Comparison of ENCODE assay signal across 8 cellular contexts in genomic region chr1:40612345-40612831, GRCh38. TPM values are rescaled to one million over a fixed set of nuclear protein-coding genes. Genes with fewer than 3 reads are reported as not detected.
DNase-seq lines count a peak whose midpoint lies in the region; ATAC-seq and TF ChIP-seq lines count a peak whose summit lies in the region.

No MANE protein-coding gene starts in this region.

- DNase-seq in Caco-2, result peak; percentile 44 to 60
- DNase-seq in HT-29 (ENCODE audit: low spot score), result peak; percentile 76
- peak; percentile 77 for DNase-seq in NOMO-1 treated with DMSO at 0.1 percent for 48 hours (lab: John Stamatoyannopoulos, UW; ENCODE audit: unreplicated experiment)
- peak in 2 of 3 experiments; percentile 34 to 52 for DNase-seq in activated CD8-positive, alpha-beta memory T cell treated with anti-CD3 and anti-CD28 coated beads for 48 hours (ENCODE audit: low read depth in 2 of 3, low spot score in 2 of 3)
- DNase-seq in epidermal melanocyte (ENCODE audit: insufficient read length, low spot score), result peak; percentile 63
- DNase-seq in myocyte (ENCODE audit: low read depth), result peak; percentile 81
- DNase-seq in stimulated activated effector memory CD8-positive, alpha-beta T cell treated with anti-CD3 and anti-CD28 coated beads, Interleukin-12 subunit alpha, Interleukin-12 subunit beta, amount 100 ng/mL, for 72 hours (ENCODE audit: low spot score in 2 of 2), result peak; percentile 60 to 84

- intact Hi-C loops in Caco-2 (cut with micrococcal nuclease; ENCODE audit: unreplicated experiment), result loop anchor here (1.0 to 5.0 kb wide), 3 partner anchors 20 to 238 kb away; partner anchors contain the start of gene RIMS3

- H3K9me3 ChIP-seq in Caco-2, result no peaks in the 10 kb centered on the region; the same call in 1 of the 2 replicates

- POLR2A ChIA-PET in Caco-2 (lab: Charles Lee), result no interaction called here

- H3K27ac Mint-ChIP-seq in Caco-2 (ENCODE audit: unreplicated experiment), result no peak overlapping the region
- no peak overlapping the region for H3K27ac Mint-ChIP-seq in stimulated activated effector memory CD8-positive, alpha-beta T cell treated with anti-CD3 and anti-CD28 coated beads, Interleukin-12 subunit alpha, Interleukin-12 subunit beta, amount 100 ng/mL, for 72 hours

- peaks cover 1% of the 10 kb centered on the region for H3K27me3 Mint-ChIP-seq in Caco-2 (ENCODE audit: insufficient read depth, unreplicated experiment)

- H3K9me3 Mint-ChIP-seq in Caco-2 (ENCODE audit: unreplicated experiment), result no peaks in the 10 kb centered on the region
- H3K9me3 Mint-ChIP-seq in stimulated activated effector memory CD8-positive, alpha-beta T cell treated with anti-CD3 and anti-CD28 coated beads, Interleukin-12 subunit alpha, Interleukin-12 subunit beta, amount 100 ng/mL, for 72 hours, result no peaks in the 10 kb centered on the region

- no peaks in the 10 kb centered on the region for H3K4me1 Mint-ChIP-seq in Caco-2 (ENCODE audit: low read depth, unreplicated experiment)
- peaks cover 6% of the 10 kb centered on the region for H3K4me1 Mint-ChIP-seq in stimulated activated effector memory CD8-positive, alpha-beta T cell treated with anti-CD3 and anti-CD28 coated beads, Interleukin-12 subunit alpha, Interleukin-12 subunit beta, amount 100 ng/mL, for 72 hours

- CTCF ChIA-PET in Caco-2 (lab: Charles Lee), result no interaction called here

- H3K4me3 ChIP-seq in Caco-2 (ENCODE audit: low read depth, low read length), result no peak overlapping the region

- H3K36me3 Mint-ChIP-seq in Caco-2 (ENCODE audit: insufficient read depth, unreplicated experiment), result peaks cover under 1% of the 10 kb centered on the region
- no peaks in the 10 kb centered on the region for H3K36me3 Mint-ChIP-seq in stimulated activated effector memory CD8-positive, alpha-beta T cell treated with anti-CD3 and anti-CD28 coated beads, Interleukin-12 subunit alpha, Interleukin-12 subunit beta, amount 100 ng/mL, for 72 hours

- peak; percentile 91 for ATAC-seq in stimulated activated effector memory CD8-positive, alpha-beta T cell treated with anti-CD3 and anti-CD28 coated beads, Interleukin-12 subunit alpha, Interleukin-12 subunit beta, amount 100 ng/mL, for 72 hours
- no peak for ATAC-seq in HG03520 (IDR thresholded peaks at IDR 0.05; ENCODE audit: unreplicated experiment)

- TF ChIP-seq CTCF in Caco-2 (IDR thresholded peaks at IDR 0.05; ENCODE audit: insufficient read depth in 1 of 2, low read depth in 1 of 2, low read length in 1 of 2, severe bottlenecking in 1 of 2, unreplicated experiment in 1 of 2), result peak; percentile 33 to 57

- no peaks in the 10 kb centered on the region for H3K36me3 ChIP-seq in Caco-2 (ENCODE audit: control insufficient read depth, insufficient read depth, low read length)

- H3K4me3 Mint-ChIP-seq in Caco-2 (ENCODE audit: unreplicated experiment), result no peak overlapping the region
- no peak overlapping the region for H3K4me3 Mint-ChIP-seq in stimulated activated effector memory CD8-positive, alpha-beta T cell treated with anti-CD3 and anti-CD28 coated beads, Interleukin-12 subunit alpha, Interleukin-12 subunit beta, amount 100 ng/mL, for 72 hours

- H3K27me3 ChIP-seq in Caco-2 (replicated peaks; ENCODE audit: control insufficient read depth, insufficient read depth, low read length), result no peaks in the 10 kb centered on the region

- no TSS peak for BruUV-seq in Caco-2 (replicated peaks; lab: Mats Ljungman, UMichigan)

- H3K4me1 ChIP-seq in Caco-2, result no peaks in the 10 kb centered on the region

RNA-seq across cellular contexts. Expression of gene RIMS3, which starts 53.1 kb away (rescaled TPM):
- total RNA-seq in Caco-2 (2022) (2.8 and 3.1 TPM in 2 replicates), myocyte (13.7 and 31.0 TPM in 2 replicates)
- total RNA-seq in HT-29 (2014; rRNA removed; shearing (Covaris generic)), result 0.05 TPM in 1 of 2 replicates, not detected in the other
- 4.4 TPM for polyA plus RNA-seq in myocyte (2012)
